Comparison of ENCODE assay signal across 8 cellular contexts in genomic region chr7:98641646-98642489, GRCh38. TPM values are rescaled to one million over a fixed set of nuclear protein-coding genes. Genes with fewer than 3 reads are reported as not detected.
A peak's percentile ranks its signal among the peaks of the same experiment; 100 is the strongest.
DNase-seq lines count a peak whose midpoint lies in the region; ATAC-seq and TF ChIP-seq lines count a peak whose summit lies in the region.

No MANE protein-coding gene starts in this region.

- H4K5ac ChIP-seq in mesendoderm (ENCODE audit: low read length) = no peak overlapping the region

- H3K79me1 ChIP-seq in mesendoderm (ENCODE audit: low read length) = no peaks in the 10 kb centered on the region
- no peaks in the 10 kb centered on the region for H3K79me1 ChIP-seq in mesenchymal stem cell (replicated peaks; ENCODE audit: low read length, poor library complexity, severe bottlenecking)

- no peak for TF ChIP-seq CTCF in Loucy (conservative IDR thresholded peaks at IDR 0.05; ENCODE audit: low read length)

- H3K4me1 ChIP-seq in Loucy (ENCODE audit: insufficient read depth, low read length, poor library complexity, severe bottlenecking) (peaks cover 48% of the 10 kb centered on the region), mesendoderm (ENCODE audit: control insufficient read depth, low read depth, low read length) (no peaks in the 10 kb centered on the region), mesenchymal stem cell (ENCODE audit: control insufficient read depth, insufficient read depth, low read depth, low read length) (no peaks in the 10 kb centered on the region)

- H3K36me3 ChIP-seq in Loucy (ENCODE audit: insufficient read depth, low read length) = no peaks in the 10 kb centered on the region
- H3K36me3 ChIP-seq in mesendoderm (ENCODE audit: control insufficient read depth, insufficient read depth, low read length) = no peaks in the 10 kb centered on the region
- H3K36me3 ChIP-seq in mesenchymal stem cell (ENCODE audit: control insufficient read depth in 1 of 2, insufficient read depth in 2 of 2, low read depth in 1 of 2, low read length in 2 of 2) = no peaks in the 10 kb centered on the region

- no peak overlapping the region for H3K14ac ChIP-seq in mesenchymal stem cell (ENCODE audit: low read length in 2 of 2)

- H3K4ac ChIP-seq in mesendoderm (ENCODE audit: low read depth, low read length) (no peak overlapping the region), mesenchymal stem cell (ENCODE audit: low read depth in 1 of 2, low read length in 2 of 2) (no peak overlapping the region)

- no peaks in the 10 kb centered on the region for H3K79me2 ChIP-seq in Loucy (ENCODE audit: insufficient read depth, low read length)
- no peaks in the 10 kb centered on the region for H3K79me2 ChIP-seq in mesendoderm (ENCODE audit: control insufficient read depth, insufficient read depth, low read length)

- H2BK15ac ChIP-seq in mesendoderm (replicated peaks; ENCODE audit: low read depth) (no peak overlapping the region), mesenchymal stem cell (ENCODE audit: low read depth, poor library complexity, severe bottlenecking) (no peak overlapping the region)

- H3K27ac ChIP-seq in mesendoderm (ENCODE audit: low read depth, low read length) (no peak overlapping the region), mesenchymal stem cell (ENCODE audit: low read length, poor library complexity, severe bottlenecking) (no peak overlapping the region)

- H2AFZ ChIP-seq in Loucy (ENCODE audit: low read length) (0 out of 2 replicates have a peak overlapping the region, but pooled peaks have one; percentile 58), mesenchymal stem cell (ENCODE audit: low read depth, low read length) (no peak overlapping the region)

- H4K91ac ChIP-seq in mesenchymal stem cell (ENCODE audit: low read length) = no peak overlapping the region

- no peaks in the 10 kb centered on the region for H3K9me2 ChIP-seq in Loucy (replicated peaks; ENCODE audit: low read depth, low read length)

- H2AK5ac ChIP-seq in mesendoderm (ENCODE audit: low read length) (no peak overlapping the region), mesenchymal stem cell (ENCODE audit: low read length, severe bottlenecking) (no peak overlapping the region)

- H2BK120ac ChIP-seq in mesendoderm (ENCODE audit: low read depth, low read length) = no peak overlapping the region
- H2BK120ac ChIP-seq in mesenchymal stem cell (ENCODE audit: low read depth, low read length) = no peak overlapping the region

- H3K18ac ChIP-seq in mesendoderm (ENCODE audit: low read length) (no peak overlapping the region), mesenchymal stem cell (ENCODE audit: low read depth in 1 of 2, low read length in 2 of 2) (no peak overlapping the region)

- H3K9ac ChIP-seq in Loucy (ENCODE audit: low read depth, low read length, poor library complexity, severe bottlenecking) (peak overlapping the region; percentile 72), mesendoderm (ENCODE audit: low read length) (no peak overlapping the region), mesenchymal stem cell (ENCODE audit: low read length) (no peak overlapping the region)

- H3K9me3 ChIP-seq in Loucy (ENCODE audit: insufficient read depth, low read depth, low read length) (peaks cover 13% of the 10 kb centered on the region; the same call in 1 of the 2 replicates), mesenchymal stem cell (ENCODE audit: control insufficient read depth, low read length) (peaks cover 23% of the 10 kb centered on the region)

- H4K8ac ChIP-seq in mesendoderm (ENCODE audit: low read depth, low read length) (no peak overlapping the region), mesenchymal stem cell (ENCODE audit: low read length) (no peak overlapping the region)

- peaks cover 5% of the 10 kb centered on the region; the same call in 1 of the 2 replicates for H3F3A ChIP-seq in Loucy (ENCODE audit: low read depth)

- no peak overlapping the region for H3K23ac ChIP-seq in mesendoderm (ENCODE audit: low read length)
- no peak overlapping the region for H3K23ac ChIP-seq in mesenchymal stem cell (ENCODE audit: low read length in 2 of 2)

- no peaks in the 10 kb centered on the region for H4K20me1 ChIP-seq in Loucy (ENCODE audit: insufficient read depth, low read length, poor library complexity, severe bottlenecking)

- peak overlapping the region; percentile 69 for H3K4me3 ChIP-seq in Loucy (ENCODE audit: low read length, poor library complexity, severe bottlenecking)
- no peak overlapping the region for H3K4me3 ChIP-seq in mesendoderm (ENCODE audit: low read length)
- no peak overlapping the region for H3K4me3 ChIP-seq in mesenchymal stem cell (ENCODE audit: insufficient read depth in 1 of 2, low read depth in 1 of 2, low read length in 2 of 2)

- no peak overlapping the region for H2BK12ac ChIP-seq in mesenchymal stem cell (ENCODE audit: low read length in 2 of 2)

- H3K4me2 ChIP-seq in Loucy (ENCODE audit: low read depth, low read length, poor library complexity, severe bottlenecking) (peak overlapping the region; percentile 91), mesendoderm (ENCODE audit: low read length) (no peak overlapping the region), mesenchymal stem cell (ENCODE audit: low read length, poor library complexity, severe bottlenecking) (no peak overlapping the region)

- peak; percentile 70 for ATAC-seq in GM18870 (IDR thresholded peaks at IDR 0.05; ENCODE audit: unreplicated experiment)
- ATAC-seq in HG02588 (IDR thresholded peaks at IDR 0.05; ENCODE audit: unreplicated experiment) = peak; percentile 76
- no peak for ATAC-seq in esophagus mucosa

- H2BK5ac ChIP-seq in mesendoderm (ENCODE audit: low read length) = no peak overlapping the region
- H2BK5ac ChIP-seq in mesenchymal stem cell (ENCODE audit: low read depth, low read length, poor library complexity, severe bottlenecking) = no peak overlapping the region

- H3K27me3 ChIP-seq in Loucy (ENCODE audit: insufficient read depth, low read length, poor library complexity, severe bottlenecking) = no peaks in the 10 kb centered on the region
- no peaks in the 10 kb centered on the region for H3K27me3 ChIP-seq in mesendoderm (ENCODE audit: insufficient read depth, low read length, poor library complexity)
- H3K27me3 ChIP-seq in mesenchymal stem cell (ENCODE audit: control insufficient read depth in 1 of 2, insufficient read depth in 1 of 2, low read length in 2 of 2) = no peaks in the 10 kb centered on the region

- no CpG with 5 or more reads among the region's 15 CpGs for WGBS in mesendoderm (ENCODE audit: extremely low coverage, insufficient coverage, low lambda C conversion rate)
- 78% methylated on average over 11 of the region's 15 CpGs for WGBS in mesenchymal stem cell

- DNase-seq in mesendoderm (peak; percentile 54), SW 1271 (lab: John Stamatoyannopoulos, UW) (no peak), mesenchymal stem cell (no peak), inferior parietal cortex (ENCODE audit: extremely low spot score) (no peak)

- H3K56ac ChIP-seq in mesendoderm (ENCODE audit: low read length) = no peak overlapping the region

RNA-seq across cellular contexts. Expression of gene NPTX2, which starts 24.8 kb away (rescaled TPM):
- 2.9 TPM for polyA plus RNA-seq in mesendoderm (2013, experiment 1 of 2)
- 3.1 TPM for polyA plus RNA-seq in mesendoderm (2013, experiment 2 of 2)
- 0.03 TPM for polyA plus RNA-seq in mesenchymal stem cell (2013, experiment 1 of 2)
- polyA plus RNA-seq in mesenchymal stem cell (2013, experiment 2 of 2) = 0.03 TPM
- total RNA-seq in esophagus mucosa = 1.4 TPM
